In genomic region chr9:104778802-104779201, GRCh38 we compare ENCODE assay signal across 21 cellular contexts.
"Had no signal": no experiment of that assay in that cellular context is flagged by ENCODE, and none has a peak within 500 bp of the region (broad histone marks: within the 10 kb centered on the region; RNA-seq: fewer than 3 reads in every experiment).

No MANE protein-coding gene starts in this region.

- H3K27me3 Mint-ChIP-seq: naive thymus-derived CD8-positive, alpha-beta T cell; stimulated activated memory B cell treated with anti-CD40 and anti-IgM and Interleukin-4, amounts not matched to agents 10 μg/mL and 1 μg/mL and 100 μg/mL, for 72 hours had no signal

- H3K27ac ChIP-seq: colonic mucosa, epithelial cell of prostate, prostate gland, spleen, thoracic aorta, tibial nerve, upper lobe of left lung had no signal

- H3K4me1 ChIP-seq: colonic mucosa, prostate gland had no signal

- H3K4me1 Mint-ChIP-seq: nephron progenitor cell had no signal

- H3K4me3 Mint-ChIP-seq: naive thymus-derived CD8-positive, alpha-beta T cell; nephron progenitor cell; stimulated activated memory B cell treated with anti-CD40 and anti-IgM and Interleukin-4, amounts not matched to agents 10 μg/mL and 1 μg/mL and 100 μg/mL, for 72 hours had no signal

- H3K9me3 ChIP-seq: colonic mucosa, gastrocnemius medialis, prostate gland, spleen, thoracic aorta, tibial nerve, upper lobe of left lung had no signal

- H3K4me3 ChIP-seq: colonic mucosa, gastrocnemius medialis, prostate gland, skin epidermis, spleen, thoracic aorta, tibial nerve, upper lobe of left lung had no signal

- DNase-seq: colonic mucosa; dermis blood vessel endothelial cell; effector memory CD4-positive, alpha-beta T cell; foreskin fibroblast; gastrocnemius medialis; head of caudate nucleus; naive thymus-derived CD8-positive, alpha-beta T cell; nephron progenitor cell; nucleus accumbens; right cardiac atrium; spleen; stimulated activated CD4-positive, alpha-beta T cell treated with anti-CD3 and anti-CD28 coated beads, Interleukin-4, amount 100 ng/mL, for 4 hours; stimulated activated naive CD8-positive, alpha-beta T cell treated with anti-CD3 and anti-CD28 coated beads, Interleukin-15, Interleukin-2, amounts not matched to agents 100 U/mL and 50 U/mL, for 24 hours; upper lobe of left lung had no signal

- H3K27me3 ChIP-seq: colonic mucosa, gastrocnemius medialis, spleen, tibial nerve, upper lobe of left lung had no signal

- H3K9me3 Mint-ChIP-seq: naive thymus-derived CD8-positive, alpha-beta T cell; nephron progenitor cell; stimulated activated memory B cell treated with anti-CD40 and anti-IgM and Interleukin-4, amounts not matched to agents 10 μg/mL and 1 μg/mL and 100 μg/mL, for 72 hours had no signal

- H3K27ac Mint-ChIP-seq: naive thymus-derived CD8-positive, alpha-beta T cell; nephron progenitor cell; stimulated activated memory B cell treated with anti-CD40 and anti-IgM and Interleukin-4, amounts not matched to agents 10 μg/mL and 1 μg/mL and 100 μg/mL, for 72 hours had no signal

- ATAC-seq: esophagus mucosa; gastrocnemius medialis; naive thymus-derived CD8-positive, alpha-beta T cell; right cardiac atrium; stimulated activated memory B cell treated with anti-CD40 and anti-IgM and Interleukin-4, amounts not matched to agents 10 μg/mL and 1 μg/mL and 100 μg/mL, for 72 hours; stimulated activated naive CD8-positive, alpha-beta T cell treated with anti-CD3 and anti-CD28 coated beads, Interleukin-15, Interleukin-2, amounts not matched to agents 100 U/mL and 50 U/mL, for 24 hours had no signal

- H3K36me3 ChIP-seq: colonic mucosa had no signal
